In genomic region chr4:89054627-89055026, GRCh38 we compare ENCODE assay signal across 2 cellular contexts.
TF ChIP-seq lines count a peak whose summit lies in the region.

No MANE protein-coding gene starts in this region.

TF ChIP-seq in IMR-90, 13 proteins besides CTCF, POLR2A, EP300 and RAD21:
- TF ChIP-seq RCOR1 (IDR thresholded peaks at IDR 0.05; ENCODE audit: insufficient replicate concordance, low read length) (no peak), RFX5 (IDR thresholded peaks at IDR 0.05; ENCODE audit: low read depth, low read length) (no peak), MXI1 (IDR thresholded peaks at IDR 0.05; ENCODE audit: borderline replicate concordance, low read depth, low read length) (no peak), BHLHE40 (IDR thresholded peaks at IDR 0.05; ENCODE audit: low read depth, low read length) (no peak), USF2 (IDR thresholded peaks at IDR 0.05; ENCODE audit: low read depth, low read length) (no peak), SMC3 (IDR thresholded peaks at IDR 0.05; ENCODE audit: low read depth, low read length) (no peak), ELK1 (IDR thresholded peaks at IDR 0.05; ENCODE audit: borderline replicate concordance, low read depth, low read length) (no peak)

TF ChIP-seq in H1, 55 proteins besides CTCF, POLR2A, EP300 and RAD21:
- TF ChIP-seq RFX5 (IDR thresholded peaks at IDR 0.05; ENCODE audit: borderline replicate concordance, low read depth, low read length) (no peak), EZH2 (IDR thresholded peaks at IDR 0.05; ENCODE audit: low read depth, low read length, severe bottlenecking) (no peak), CREB1 (IDR thresholded peaks at IDR 0.05) (no peak)
